In the genomic region with DNA sequence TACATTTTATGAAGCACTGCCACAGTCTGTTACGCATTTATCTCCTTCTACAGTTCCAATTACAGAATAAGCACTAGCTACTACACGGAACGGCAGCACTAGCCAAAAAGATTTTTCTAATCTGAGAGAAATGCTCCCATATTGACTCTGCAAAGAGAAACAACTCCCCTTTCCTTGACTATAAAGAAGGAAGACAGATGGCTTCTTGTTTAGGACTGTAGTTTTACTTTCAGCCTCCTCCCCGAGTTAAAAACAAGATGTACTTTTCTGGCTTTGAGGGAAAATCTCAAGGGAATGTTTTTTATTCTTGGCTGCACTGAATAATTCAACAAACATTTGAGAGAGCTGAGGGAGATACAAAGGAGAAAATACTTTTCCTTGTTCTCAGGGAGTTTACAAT, we compare ENCODE assay signal across 1 cellular context.
TF ChIP-seq lines count a peak whose summit lies in the region.

No MANE protein-coding gene starts in this region.

TF ChIP-seq in WTC11, 78 proteins besides CTCF, POLR2A, EP300 and RAD21 (continued from another document):
- TF ChIP-seq, protein P1, sequence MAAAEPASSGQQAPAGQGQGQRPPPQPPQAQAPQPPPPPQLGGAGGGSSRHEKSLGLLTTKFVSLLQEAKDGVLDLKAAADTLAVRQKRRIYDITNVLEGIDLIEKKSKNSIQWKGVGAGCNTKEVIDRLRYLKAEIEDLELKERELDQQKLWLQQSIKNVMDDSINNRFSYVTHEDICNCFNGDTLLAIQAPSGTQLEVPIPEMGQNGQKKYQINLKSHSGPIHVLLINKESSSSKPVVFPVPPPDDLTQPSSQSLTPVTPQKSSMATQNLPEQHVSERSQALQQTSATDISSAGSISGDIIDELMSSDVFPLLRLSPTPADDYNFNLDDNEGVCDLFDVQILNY (CRISPR knock-in tag; IDR thresholded peaks at IDR 0.05), result no peak
- TF ChIP-seq ZNF423 (CRISPR knock-in tag; IDR thresholded peaks at IDR 0.05) (no peak), ZNF281 (CRISPR knock-in tag; IDR thresholded peaks at IDR 0.05) (no peak), ESRRA (CRISPR knock-in tag; IDR thresholded peaks at IDR 0.05; ENCODE audit: borderline replicate concordance) (no peak), NFATC4 (CRISPR knock-in tag; IDR thresholded peaks at IDR 0.05) (no peak), FOXK1 (CRISPR knock-in tag; IDR thresholded peaks at IDR 0.05) (no peak), USF2 (CRISPR knock-in tag; IDR thresholded peaks at IDR 0.05) (no peak), ZBTB21 (CRISPR knock-in tag; IDR thresholded peaks at IDR 0.05; ENCODE audit: borderline replicate concordance) (no peak)
- TF ChIP-seq, protein P2, sequence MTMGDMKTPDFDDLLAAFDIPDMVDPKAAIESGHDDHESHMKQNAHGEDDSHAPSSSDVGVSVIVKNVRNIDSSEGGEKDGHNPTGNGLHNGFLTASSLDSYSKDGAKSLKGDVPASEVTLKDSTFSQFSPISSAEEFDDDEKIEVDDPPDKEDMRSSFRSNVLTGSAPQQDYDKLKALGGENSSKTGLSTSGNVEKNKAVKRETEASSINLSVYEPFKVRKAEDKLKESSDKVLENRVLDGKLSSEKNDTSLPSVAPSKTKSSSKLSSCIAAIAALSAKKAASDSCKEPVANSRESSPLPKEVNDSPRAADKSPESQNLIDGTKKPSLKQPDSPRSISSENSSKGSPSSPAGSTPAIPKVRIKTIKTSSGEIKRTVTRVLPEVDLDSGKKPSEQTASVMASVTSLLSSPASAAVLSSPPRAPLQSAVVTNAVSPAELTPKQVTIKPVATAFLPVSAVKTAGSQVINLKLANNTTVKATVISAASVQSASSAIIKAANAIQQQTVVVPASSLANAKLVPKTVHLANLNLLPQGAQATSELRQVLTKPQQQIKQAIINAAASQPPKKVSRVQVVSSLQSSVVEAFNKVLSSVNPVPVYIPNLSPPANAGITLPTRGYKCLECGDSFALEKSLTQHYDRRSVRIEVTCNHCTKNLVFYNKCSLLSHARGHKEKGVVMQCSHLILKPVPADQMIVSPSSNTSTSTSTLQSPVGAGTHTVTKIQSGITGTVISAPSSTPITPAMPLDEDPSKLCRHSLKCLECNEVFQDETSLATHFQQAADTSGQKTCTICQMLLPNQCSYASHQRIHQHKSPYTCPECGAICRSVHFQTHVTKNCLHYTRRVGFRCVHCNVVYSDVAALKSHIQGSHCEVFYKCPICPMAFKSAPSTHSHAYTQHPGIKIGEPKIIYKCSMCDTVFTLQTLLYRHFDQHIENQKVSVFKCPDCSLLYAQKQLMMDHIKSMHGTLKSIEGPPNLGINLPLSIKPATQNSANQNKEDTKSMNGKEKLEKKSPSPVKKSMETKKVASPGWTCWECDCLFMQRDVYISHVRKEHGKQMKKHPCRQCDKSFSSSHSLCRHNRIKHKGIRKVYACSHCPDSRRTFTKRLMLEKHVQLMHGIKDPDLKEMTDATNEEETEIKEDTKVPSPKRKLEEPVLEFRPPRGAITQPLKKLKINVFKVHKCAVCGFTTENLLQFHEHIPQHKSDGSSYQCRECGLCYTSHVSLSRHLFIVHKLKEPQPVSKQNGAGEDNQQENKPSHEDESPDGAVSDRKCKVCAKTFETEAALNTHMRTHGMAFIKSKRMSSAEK (CRISPR knock-in tag; IDR thresholded peaks at IDR 0.05; ENCODE audit: borderline replicate concordance), result no peak
TF ChIP-seq in WTC11: peak in this region for 0.
